Comparison of ENCODE assay signal across 26 cellular contexts in the genomic region with DNA sequence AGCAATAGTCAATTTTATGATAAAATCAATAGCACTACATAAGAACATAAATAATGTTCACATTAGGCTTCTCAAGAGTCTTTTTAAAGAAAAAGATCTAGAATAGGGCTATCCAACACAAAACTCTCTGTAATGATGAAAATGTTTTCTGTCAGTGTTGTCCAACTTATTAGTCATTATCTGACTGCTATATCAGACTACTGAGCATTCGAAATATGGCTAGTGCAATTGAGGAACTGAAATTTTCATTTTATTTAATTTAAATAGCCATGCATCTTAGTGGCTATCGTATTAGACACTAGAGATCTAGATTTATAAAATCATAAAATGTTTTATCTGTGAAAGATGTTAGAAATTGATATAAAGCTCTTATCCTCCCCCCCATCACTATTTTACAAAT. TPM values are rescaled to one million over a fixed set of nuclear protein-coding genes. Genes with fewer than 3 reads are reported as not detected.
DNase-seq lines count a peak whose midpoint lies in the region; ATAC-seq, FAIRE-seq and TF ChIP-seq lines count a peak whose summit lies in the region.
"Had no signal": no experiment of that assay in that cellular context is flagged by ENCODE, and none has a peak within 500 bp of the region (broad histone marks: within the 10 kb centered on the region; RNA-seq: fewer than 3 reads in every experiment).

No MANE protein-coding gene starts in this region.

- no peaks in the 10 kb centered on the region for H3K27me3 ChIP-seq in GM12878 (replicated peaks in 1 of 2; ENCODE audit: control insufficient read depth in 2 of 2, insufficient read depth in 2 of 2, low read length in 1 of 2)
- H3K27me3 ChIP-seq: BE2C, BLaER1 had no signal

- ATAC-seq in GM18868 (IDR thresholded peaks at IDR 0.05; ENCODE audit: unreplicated experiment) (peak; percentile 61), GM12878 (peak; percentile 76), HG02840 (IDR thresholded peaks at IDR 0.05; ENCODE audit: low FRiP score, unreplicated experiment) (no peak), GM19351 (IDR thresholded peaks at IDR 0.05; ENCODE audit: unreplicated experiment) (no peak), HG02763 (IDR thresholded peaks at IDR 0.05; ENCODE audit: unreplicated experiment) (no peak)

- TF ChIP-seq RAD21 in GM12878 (IDR thresholded peaks at IDR 0.05; ENCODE audit: insufficient read depth, low read depth, low read length) = no peak

- no peak overlapping the region for H3K4me3 ChIP-seq in GM12878
- H3K4me3 ChIP-seq: BLaER1 had no signal

- CTCF ChIA-PET in GM12878 (lab: Yijun Ruan, JAX) = no interaction called here

- in situ Hi-C loops in GM12878 (cut with MboI) = no loop called here

- SMC1A ChIA-PET in GM12878 (lab: Charles Lee; ENCODE audit: uncharacterized antibody, unreplicated experiment) = interaction anchor here (0.6 to 1.3 kb wide), 3 partner anchors 11 to 41 kb away, joined by 3 to 4 read pairs (median 3); no protein-coding TSS in a partner anchor

- TF ChIP-seq EP300 in GM12878 (IDR thresholded peaks at IDR 0.05; ENCODE audit: borderline replicate concordance in 1 of 2, control insufficient read depth in 1 of 2, low read depth in 2 of 2, low read length in 2 of 2) = no peak

- 33% methylated on average over 2 of the region's 2 CpGs for WGBS in GM12878 (ENCODE audit: insufficient coverage, insufficient replicate concordance, low lambda C conversion rate, missing lambda C conversion rate)

- H3K27ac ChIP-seq in GM12878 (ENCODE audit: control insufficient read depth, insufficient read depth) = no peak overlapping the region
- H3K27ac ChIP-seq: BLaER1 had no signal

- no peaks in the 10 kb centered on the region for H4K20me1 ChIP-seq in GM12878 (ENCODE audit: control insufficient read depth, insufficient read depth)
- H4K20me1 ChIP-seq: BLaER1 had no signal

- TF ChIP-seq POLR2A in GM12878 (IDR thresholded peaks at IDR 0.05; ENCODE audit: low read depth, low read length) = no peak

- no peaks in the 10 kb centered on the region; the same call in none of the 3 replicates for H3K9me3 ChIP-seq in GM12878 (replicated peaks; ENCODE audit: control insufficient read depth, insufficient read depth, low read length)
- H3K9me3 ChIP-seq: BE2C had no signal

- no peaks in the 10 kb centered on the region for H3K79me2 ChIP-seq in GM12878 (ENCODE audit: control insufficient read depth, insufficient read depth, low read length)

- no TSS peak for BruUV-seq in GM12878 (replicated peaks; lab: Mats Ljungman, UMichigan)

- no peaks in the 10 kb centered on the region for H3K36me3 ChIP-seq in GM12878 (ENCODE audit: control insufficient read depth in 2 of 2, insufficient read depth in 2 of 2, low read length in 1 of 2)
- H3K36me3 ChIP-seq: BE2C, BLaER1 had no signal

- RAD21 ChIA-PET in GM12878 (lab: Charles Lee; ENCODE audit: unreplicated experiment) = no interaction called here

- no peak for TF ChIP-seq CTCF in GM12878 (IDR thresholded peaks at IDR 0.05 in 2 of 3, conservative IDR thresholded peaks at IDR 0.05 in 1 of 3; ENCODE audit: control insufficient read depth in 2 of 3, extremely low read depth in 1 of 3, insufficient read depth in 1 of 3, low read depth in 3 of 3, low read length in 3 of 3)

- no peak for DNase-seq in GM12878 (ENCODE audit: low read depth, low spot score)
- DNase-seq: 8988T; ACHN; BE2C; C1 segment of cervical spinal cord; CD4-positive, alpha-beta memory T cell; CD4-positive, CD25-positive, alpha-beta regulatory T cell; CD8-positive, alpha-beta memory T cell; COR-L47; DMS 273 treated with DMSO at 0.1 percent for 48 hours; DMS153; DMS53; DMS79; DND-41; EL; GDM1 had no signal

- intact Hi-C loops in GM12878 (cut with micrococcal nuclease; ENCODE audit: unreplicated experiment) = no loop called here

- H3K9ac ChIP-seq in GM12878 (ENCODE audit: control insufficient read depth, insufficient read depth, low read length) = no peak overlapping the region
- H3K9ac ChIP-seq: BLaER1 had no signal

- no peak overlapping the region for H3K4me2 ChIP-seq in GM12878 (ENCODE audit: control insufficient read depth, insufficient read depth)
- H3K4me2 ChIP-seq: BLaER1 had no signal

- POLR2A ChIA-PET in GM12878 (lab: Charles Lee) = no interaction called here

- no peaks in the 10 kb centered on the region for H3K4me1 ChIP-seq in GM12878 (ENCODE audit: control insufficient read depth, insufficient read depth, low read length)
- H3K4me1 ChIP-seq: BE2C, BLaER1 had no signal

- no peak for FAIRE-seq in GM12878 (lab: Jason Lieb, UNC)
- FAIRE-seq: A204.1, GM12892, GM18507, GM19239 had no signal

- H2AFZ ChIP-seq in GM12878 (ENCODE audit: control insufficient read depth, low read depth, low read length) = no peak overlapping the region

TF ChIP-seq in GM12878, 131 proteins besides CTCF, POLR2A, EP300 and RAD21:
- TF ChIP-seq PKNOX1 (IDR thresholded peaks at IDR 0.05) (no peak), SPI1 (IDR thresholded peaks at IDR 0.05; ENCODE audit: borderline replicate concordance, insufficient read depth, low read depth, low read length) (peak; percentile 71)

RNA-seq across cellular contexts. Expression of gene PARM1, which starts 26.0 kb away (rescaled TPM):
- total RNA-seq in GM12878 (2013; cell fraction: nucleolus; rRNA removed) = 13.5 and 16.1 TPM in 2 replicates
- total RNA-seq in GM12878 (2014; rRNA removed) (56.2 and 59.2 TPM in 2 replicates), GM12878 (2014; rRNA removed; fragmentation: Illumina TruSeq; extraction: Trizol) (41.4 and 42.2 TPM in 2 replicates), GM12878 (2021) (41.4 and 43.2 TPM in 2 replicates)
- 7.1 TPM for polyA plus RNA-seq in GM12878 (2011; ENCODE audit: low read depth)
- polyA plus RNA-seq in GM12878 (2011; rRNA removed) (27.0 and 30.3 TPM in 2 replicates), GM12878 (2014; fragmentation: Illumina TruSeq; extraction: Trizol) (54.2 and 57.1 TPM in 2 replicates), GM12878 (2014; fragmentation: Nextera tagmentation; extraction: Ambion mirVana) (10 to 100 TPM; 13.9 to 21.8 TPM), GM12878 (2014; rRNA removed) (25.5 and 26.0 TPM in 2 replicates), GM12878 (2016; fragmentation: Nextera tagmentation; extraction: Ambion mirVana) (10 to 100 TPM; 41.1 to 41.5 TPM)
- polyA plus RNA-seq in GM12878 (2011; cell fraction: cytosol; rRNA removed) = 27.2 and 33.8 TPM in 2 replicates
- 28.6 and 28.9 TPM in 2 replicates for polyA plus RNA-seq in GM12878 (2011; cell fraction: nucleus; rRNA removed)
- 8.4 and 10.4 TPM in 2 replicates for polyA plus RNA-seq in GM12878 (2012)
- 25.0 and 26.2 TPM in 2 replicates for polyA minus RNA-seq in GM12878 (2011; rRNA and poly(A)+ RNA removed)
- polyA minus RNA-seq in GM12878 (2011; cell fraction: cytosol; rRNA and poly(A)+ RNA removed) = 11.6 and 14.0 TPM in 2 replicates
- 13.8 and 20.3 TPM in 2 replicates for polyA minus RNA-seq in GM12878 (2011; cell fraction: nucleus; rRNA and poly(A)+ RNA removed)
- total RNA-seq: CD4-positive, alpha-beta memory T cell; CD8-positive, alpha-beta memory T cell; G401 had no signal
- polyA plus RNA-seq: CD8-positive, alpha-beta memory T cell had no signal

Comparison
In these comparisons a context has a peak if more than half of its experiments do, and no peak if none do; other contexts are left out.
1. ATAC-seq: peak in GM18868 (single experiment) and GM12878 (single experiment); none in HG02840 (single experiment), GM19351 (single experiment) and HG02763 (single experiment).